Comparison of ENCODE assay signal across 1 cellular context in genomic region chr13:110309661-110310524, GRCh38.
TF ChIP-seq lines count a peak whose summit lies in the region.

No MANE protein-coding gene starts in this region.

TF ChIP-seq in GM23338, 12 proteins besides CTCF, POLR2A, EP300 and RAD21 (continued from another document):
- no peak for TF ChIP-seq ZNF462 (CRISPR knock-in tag; IDR thresholded peaks at IDR 0.05)
